In the genomic region with DNA sequence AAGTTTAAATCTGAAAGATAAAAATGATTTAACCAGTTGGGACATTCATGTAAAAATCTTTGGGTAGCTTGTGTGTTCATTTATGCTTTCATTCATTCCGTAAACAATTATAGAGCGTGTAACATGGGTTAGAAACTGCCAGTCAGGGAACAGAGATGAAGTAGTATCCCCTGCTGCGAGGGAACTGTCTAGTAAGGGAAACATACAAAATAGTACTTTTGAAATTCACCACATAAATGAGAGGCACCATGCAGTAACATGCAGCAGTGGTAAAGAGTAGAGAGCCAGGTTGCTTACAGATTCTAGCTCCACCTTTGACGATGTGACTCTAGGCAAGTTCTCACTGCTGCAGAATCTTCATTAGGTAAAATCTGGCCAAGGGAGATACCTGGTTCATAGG, we compare ENCODE assay signal across 8 cellular contexts. TPM values are rescaled to one million over a fixed set of nuclear protein-coding genes. Genes with fewer than 3 reads are reported as not detected.
DNase-seq lines count a peak whose midpoint lies in the region; ATAC-seq, FAIRE-seq and TF ChIP-seq lines count a peak whose summit lies in the region.

No MANE protein-coding gene starts in this region.

- no peak overlapping the region for H2AFZ ChIP-seq in ACC112 (ENCODE audit: low read length, unreplicated experiment)

- H3K27ac ChIP-seq in ACC112 (ENCODE audit: low read depth, low read length) (peak overlapping the region; percentile 87), upper lobe of left lung (no peak overlapping the region)

- H3K4me3 ChIP-seq in ACC112 (ENCODE audit: low read depth, low read length), result peak overlapping the region; percentile 82
- H3K4me3 ChIP-seq in upper lobe of left lung, result peak overlapping the region in 3 of 4 donors; percentile 49 to 83 (median 80)

- ATAC-seq in activated CD8-positive, alpha-beta T cell treated with anti-CD3 and anti-CD28 coated beads for 36 hours, result no peak
- ATAC-seq in upper lobe of left lung (ENCODE audit: low FRiP score in 2 of 2) (no peak), GM19351 (IDR thresholded peaks at IDR 0.05; ENCODE audit: unreplicated experiment) (no peak), HG03442 (IDR thresholded peaks at IDR 0.05; ENCODE audit: unreplicated experiment) (no peak)

- no peaks in the 10 kb centered on the region for H3K9me3 Mint-ChIP-seq in activated CD8-positive, alpha-beta T cell treated with anti-CD3 and anti-CD28 coated beads for 36 hours

- intact Hi-C loops in activated CD8-positive, alpha-beta T cell treated with anti-CD3 and anti-CD28 coated beads for 36 hours (cut with micrococcal nuclease), result no loop called here

- TF ChIP-seq POLR2A in GM12892 (IDR thresholded peaks at IDR 0.05; ENCODE audit: low read depth, low read length) (no peak), upper lobe of left lung (IDR thresholded peaks at IDR 0.05) (no peak)

- H3K27me3 ChIP-seq in ACC112 (ENCODE audit: insufficient read depth, low read length) (no peaks in the 10 kb centered on the region), upper lobe of left lung (no peaks in the 10 kb centered on the region)

- H3K36me3 ChIP-seq in ACC112 (ENCODE audit: insufficient read depth, low read length) (0 out of 2 replicates have a peak, but pooled peaks cover 5% of the 10 kb centered on the region), upper lobe of left lung (no peaks in the 10 kb centered on the region)

- peak overlapping the region; percentile 96 for H3K27ac Mint-ChIP-seq in activated CD8-positive, alpha-beta T cell treated with anti-CD3 and anti-CD28 coated beads for 36 hours

- 27 to 30% methylated on average over 4 of the region's 4 CpGs for WGBS in upper lobe of left lung, 2 donors

- H3K4me1 ChIP-seq in ACC112 (ENCODE audit: control insufficient read depth, insufficient read depth, low read length, unreplicated experiment), result peaks cover 24% of the 10 kb centered on the region
- peaks cover 5 to 22% (median 11%) of the 10 kb centered on the region in 4 donors for H3K4me1 ChIP-seq in upper lobe of left lung

- POLR2A ChIA-PET in activated CD8-positive, alpha-beta T cell treated with anti-CD3 and anti-CD28 coated beads for 36 hours (lab: Charles Lee), result interaction anchor here (0.7 to 3.3 kb wide), 8 partner anchors 10 to 243 kb away, joined by 3 to 57 read pairs (median 5); no protein-coding TSS in a partner anchor

- TF ChIP-seq CTCF in activated CD8-positive, alpha-beta T cell treated with anti-CD3 and anti-CD28 coated beads for 36 hours (IDR thresholded peaks at IDR 0.05), result no peak
- no peak for TF ChIP-seq CTCF in upper lobe of left lung (IDR thresholded peaks at IDR 0.05)

- H3K36me3 Mint-ChIP-seq in activated CD8-positive, alpha-beta T cell treated with anti-CD3 and anti-CD28 coated beads for 36 hours (ENCODE audit: low read depth), result peaks cover 21% of the 10 kb centered on the region

- H3K4me1 Mint-ChIP-seq in activated CD8-positive, alpha-beta T cell treated with anti-CD3 and anti-CD28 coated beads for 36 hours (ENCODE audit: low read depth), result peaks cover 41% of the 10 kb centered on the region

- no peaks in the 10 kb centered on the region for H3K9me3 ChIP-seq in upper lobe of left lung

- no peaks in the 10 kb centered on the region for H3K27me3 Mint-ChIP-seq in activated CD8-positive, alpha-beta T cell treated with anti-CD3 and anti-CD28 coated beads for 36 hours

- TF ChIP-seq EP300 in upper lobe of left lung (IDR thresholded peaks at IDR 0.05), result no peak

- H3K79me2 ChIP-seq in ACC112 (ENCODE audit: control insufficient read depth, insufficient read depth, low read length, unreplicated experiment), result peaks cover 68% of the 10 kb centered on the region

- peak; percentile 83 for FAIRE-seq in GM12892 (lab: Jason Lieb, UNC)

- CTCF ChIA-PET in activated CD8-positive, alpha-beta T cell treated with anti-CD3 and anti-CD28 coated beads for 36 hours (lab: Charles Lee), result interaction anchor here (0.6 to 3.2 kb wide), 8 partner anchors 8 to 231 kb away, joined by 3 to 21 read pairs (median 4); no protein-coding TSS in a partner anchor

- peak overlapping the region; percentile 97 for H3K4me3 Mint-ChIP-seq in activated CD8-positive, alpha-beta T cell treated with anti-CD3 and anti-CD28 coated beads for 36 hours

- no peak for DNase-seq in GM12892 (ENCODE audit: insufficient read length)
- no peak for DNase-seq in activated CD8-positive, alpha-beta T cell treated with anti-CD3 and anti-CD28 coated beads for 36 hours
- peak; percentile 15 for DNase-seq in kidney tubule cell (ENCODE audit: low spot score)
- DNase-seq in upper lobe of left lung, result no peak
- DNase-seq in NCI-H2029 treated with DMSO at 0.1 percent for 48 hours (lab: John Stamatoyannopoulos, UW), result no peak

RNA-seq across cellular contexts. Expression of a gene that starts 0.9 kb away (rescaled TPM):
- polyA plus RNA-seq in GM12892 (2012; ENCODE audit: missing spikeins), result 11.7 TPM
- 10 to 100 TPM; 18.5 to 21.8 TPM for total RNA-seq in activated CD8-positive, alpha-beta T cell treated with anti-CD3 and anti-CD28 coated beads for 36 hours
- 10 to 100 TPM in 2 of 6 donors, 1 to 10 TPM in 4; 3.4 to 25.0 (median 7.5) TPM for total RNA-seq in upper lobe of left lung

RNA-seq across cellular contexts. Expression of a gene that starts 1.2 kb away (rescaled TPM):
- polyA plus RNA-seq in GM12892 (2012; ENCODE audit: missing spikeins), result 13.5 TPM
- total RNA-seq in activated CD8-positive, alpha-beta T cell treated with anti-CD3 and anti-CD28 coated beads for 36 hours, result 10 to 100 TPM; 42.5 to 44.9 TPM
- 1 to 10 TPM; 1.9 to 7.5 (median 3.8) TPM for total RNA-seq in upper lobe of left lung

Comparison
In these comparisons a context has a peak if more than half of its experiments do, and no peak if none do; other contexts are left out.
1. RNA of a gene that starts 1.2 kb away (total RNA-seq): 42.5 to 44.9 TPM in activated CD8-positive, alpha-beta T cell treated with anti-CD3 and anti-CD28 coated beads for 36 hours; 1.9 to 7.5 TPM in upper lobe of left lung; every median in the first group is over 4 times any median in the second.